In the genomic region with DNA sequence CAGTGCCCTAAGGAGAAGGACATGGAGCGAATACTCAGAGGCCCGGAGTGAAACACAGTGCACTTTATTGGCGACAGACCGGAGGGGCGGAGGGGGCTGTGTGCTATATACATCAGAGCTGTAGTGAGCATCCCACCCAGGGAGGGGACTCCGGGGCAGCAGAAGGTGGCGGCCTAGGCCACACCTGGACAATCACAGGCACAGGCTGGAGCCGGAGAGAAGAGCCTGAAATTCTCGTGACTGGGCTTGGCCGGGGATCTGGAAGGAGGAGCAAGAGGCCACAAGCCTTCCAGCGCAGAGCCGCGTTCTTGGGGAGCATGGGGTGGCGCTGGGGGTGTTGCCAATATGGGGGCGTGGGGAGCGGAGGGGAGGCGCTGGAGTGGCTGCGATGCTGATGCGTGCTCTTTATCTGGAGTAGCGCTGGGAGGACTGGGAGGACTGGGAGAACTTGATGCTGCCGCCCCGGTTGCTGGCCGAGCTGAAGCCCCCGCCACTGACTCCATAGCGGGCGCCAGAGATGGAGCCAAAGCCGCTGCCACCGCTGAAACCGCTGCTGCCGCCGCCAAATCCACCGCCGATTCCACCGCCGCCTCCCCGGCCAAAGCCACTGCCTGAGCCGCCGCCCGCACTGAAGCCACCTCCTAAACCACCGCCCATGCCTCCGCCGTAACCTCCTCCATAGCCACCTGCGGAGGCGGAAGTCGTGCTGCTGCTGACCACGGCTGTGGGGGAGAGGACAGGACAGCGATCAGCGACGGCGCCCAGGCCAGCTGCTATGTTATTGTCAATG, we compare ENCODE assay signal across 1 cellular context.
A peak's percentile ranks its signal among the peaks of the same experiment; 100 is the strongest.
TF ChIP-seq lines count a peak whose summit lies in the region.

No MANE protein-coding gene starts in this region.

TF ChIP-seq in K562, 482 proteins besides CTCF, POLR2A, EP300 and RAD21 (continued from another document and continues in another):
- TF ChIP-seq, protein P1, sequence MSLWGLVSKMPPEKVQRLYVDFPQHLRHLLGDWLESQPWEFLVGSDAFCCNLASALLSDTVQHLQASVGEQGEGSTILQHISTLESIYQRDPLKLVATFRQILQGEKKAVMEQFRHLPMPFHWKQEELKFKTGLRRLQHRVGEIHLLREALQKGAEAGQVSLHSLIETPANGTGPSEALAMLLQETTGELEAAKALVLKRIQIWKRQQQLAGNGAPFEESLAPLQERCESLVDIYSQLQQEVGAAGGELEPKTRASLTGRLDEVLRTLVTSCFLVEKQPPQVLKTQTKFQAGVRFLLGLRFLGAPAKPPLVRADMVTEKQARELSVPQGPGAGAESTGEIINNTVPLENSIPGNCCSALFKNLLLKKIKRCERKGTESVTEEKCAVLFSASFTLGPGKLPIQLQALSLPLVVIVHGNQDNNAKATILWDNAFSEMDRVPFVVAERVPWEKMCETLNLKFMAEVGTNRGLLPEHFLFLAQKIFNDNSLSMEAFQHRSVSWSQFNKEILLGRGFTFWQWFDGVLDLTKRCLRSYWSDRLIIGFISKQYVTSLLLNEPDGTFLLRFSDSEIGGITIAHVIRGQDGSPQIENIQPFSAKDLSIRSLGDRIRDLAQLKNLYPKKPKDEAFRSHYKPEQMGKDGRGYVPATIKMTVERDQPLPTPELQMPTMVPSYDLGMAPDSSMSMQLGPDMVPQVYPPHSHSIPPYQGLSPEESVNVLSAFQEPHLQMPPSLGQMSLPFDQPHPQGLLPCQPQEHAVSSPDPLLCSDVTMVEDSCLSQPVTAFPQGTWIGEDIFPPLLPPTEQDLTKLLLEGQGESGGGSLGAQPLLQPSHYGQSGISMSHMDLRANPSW (CRISPR knock-in tag; IDR thresholded peaks at IDR 0.05), result no peak
- TF ChIP-seq POLR2B (IDR thresholded peaks at IDR 0.05; ENCODE audit: low read depth, partially characterized antibody) (no peak), ZNF584 (CRISPR knock-in tag; IDR thresholded peaks at IDR 0.05; ENCODE audit: low read depth) (no peak), SAFB2 (IDR thresholded peaks at IDR 0.05; ENCODE audit: borderline replicate concordance, low read depth, low read length, severe bottlenecking) (no peak), CTBP1 (IDR thresholded peaks at IDR 0.05; ENCODE audit: borderline replicate concordance) (peak; percentile 84; the same call in 1 of the 2 replicates), HMG20A (CRISPR knock-in tag; conservative IDR thresholded peaks at IDR 0.05) (no peak), TEAD4 (IDR thresholded peaks at IDR 0.05; ENCODE audit: low read length) (peak; percentile 38; the same call in 1 of the 2 replicates), TEAD4 (CRISPR knock-in tag; IDR thresholded peaks at IDR 0.05; ENCODE audit: borderline replicate concordance) (no peak), BRD9 (IDR thresholded peaks at IDR 0.05; ENCODE audit: low read depth, partially characterized antibody) (no peak), XRCC4 (IDR thresholded peaks at IDR 0.05; ENCODE audit: extremely low read depth, insufficient read depth, insufficient read length) (no peak), TAF7 (tag; IDR thresholded peaks at IDR 0.05) (no peak), RCOR1 (IDR thresholded peaks at IDR 0.05; ENCODE audit: borderline replicate concordance in 1 of 2, low read depth in 2 of 2, low read length in 2 of 2) (peak in 1 of 2 experiments; percentile 52; a peak in 1 of 4 replicates), MYC (IDR thresholded peaks at IDR 0.05; ENCODE audit: low read depth, low read length) (peak; percentile 36; the same call in 1 of the 2 replicates), MYC (CRISPR knock-in tag; IDR thresholded peaks at IDR 0.05; ENCODE audit: borderline replicate concordance, low read depth) (no peak), ZNF146 (CRISPR knock-in tag; IDR thresholded peaks at IDR 0.05; ENCODE audit: unreplicated experiment) (no peak), TBP (optimal IDR thresholded peaks at IDR 0.05; ENCODE audit: low read depth, low read length) (no peak), ZNF431 (CRISPR knock-in tag; IDR thresholded peaks at IDR 0.05) (no peak), TAF15 (IDR thresholded peaks at IDR 0.05; ENCODE audit: low read depth, low read length) (no peak), ZNF586 (CRISPR knock-in tag; conservative IDR thresholded peaks at IDR 0.05) (no peak), RUNX1 (IDR thresholded peaks at IDR 0.05; ENCODE audit: low read depth) (0 out of 2 replicates have a peak, but pooled peaks have one; percentile 20), GTF2E2 (tag; IDR thresholded peaks at IDR 0.05) (no peak)
- TF ChIP-seq, protein P2, sequence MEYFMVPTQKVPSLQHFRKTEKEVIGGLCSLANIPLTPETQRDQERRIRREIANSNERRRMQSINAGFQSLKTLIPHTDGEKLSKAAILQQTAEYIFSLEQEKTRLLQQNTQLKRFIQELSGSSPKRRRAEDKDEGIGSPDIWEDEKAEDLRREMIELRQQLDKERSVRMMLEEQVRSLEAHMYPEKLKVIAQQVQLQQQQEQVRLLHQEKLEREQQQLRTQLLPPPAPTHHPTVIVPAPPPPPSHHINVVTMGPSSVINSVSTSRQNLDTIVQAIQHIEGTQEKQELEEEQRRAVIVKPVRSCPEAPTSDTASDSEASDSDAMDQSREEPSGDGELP (CRISPR knock-in tag; IDR thresholded peaks at IDR 0.05; ENCODE audit: borderline replicate concordance), result peak; percentile 91
- TF ChIP-seq, protein P3, sequence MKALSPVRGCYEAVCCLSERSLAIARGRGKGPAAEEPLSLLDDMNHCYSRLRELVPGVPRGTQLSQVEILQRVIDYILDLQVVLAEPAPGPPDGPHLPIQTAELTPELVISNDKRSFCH (CRISPR knock-in tag; IDR thresholded peaks at IDR 0.05), result no peak
- TF ChIP-seq, protein P3 (tag; IDR thresholded peaks at IDR 0.05), result no peak
- TF ChIP-seq, protein P4, sequence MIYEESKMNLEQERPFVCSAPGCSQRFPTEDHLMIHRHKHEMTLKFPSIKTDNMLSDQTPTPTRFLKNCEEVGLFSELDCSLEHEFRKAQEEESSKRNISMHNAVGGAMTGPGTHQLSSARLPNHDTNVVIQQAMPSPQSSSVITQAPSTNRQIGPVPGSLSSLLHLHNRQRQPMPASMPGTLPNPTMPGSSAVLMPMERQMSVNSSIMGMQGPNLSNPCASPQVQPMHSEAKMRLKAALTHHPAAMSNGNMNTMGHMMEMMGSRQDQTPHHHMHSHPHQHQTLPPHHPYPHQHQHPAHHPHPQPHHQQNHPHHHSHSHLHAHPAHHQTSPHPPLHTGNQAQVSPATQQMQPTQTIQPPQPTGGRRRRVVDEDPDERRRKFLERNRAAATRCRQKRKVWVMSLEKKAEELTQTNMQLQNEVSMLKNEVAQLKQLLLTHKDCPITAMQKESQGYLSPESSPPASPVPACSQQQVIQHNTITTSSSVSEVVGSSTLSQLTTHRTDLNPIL (CRISPR knock-in tag; IDR thresholded peaks at IDR 0.05), result no peak
- TF ChIP-seq, protein P5, sequence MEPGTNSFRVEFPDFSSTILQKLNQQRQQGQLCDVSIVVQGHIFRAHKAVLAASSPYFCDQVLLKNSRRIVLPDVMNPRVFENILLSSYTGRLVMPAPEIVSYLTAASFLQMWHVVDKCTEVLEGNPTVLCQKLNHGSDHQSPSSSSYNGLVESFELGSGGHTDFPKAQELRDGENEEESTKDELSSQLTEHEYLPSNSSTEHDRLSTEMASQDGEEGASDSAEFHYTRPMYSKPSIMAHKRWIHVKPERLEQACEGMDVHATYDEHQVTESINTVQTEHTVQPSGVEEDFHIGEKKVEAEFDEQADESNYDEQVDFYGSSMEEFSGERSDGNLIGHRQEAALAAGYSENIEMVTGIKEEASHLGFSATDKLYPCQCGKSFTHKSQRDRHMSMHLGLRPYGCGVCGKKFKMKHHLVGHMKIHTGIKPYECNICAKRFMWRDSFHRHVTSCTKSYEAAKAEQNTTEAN (CRISPR knock-in tag; IDR thresholded peaks at IDR 0.05), result no peak
- TF ChIP-seq, protein P6, sequence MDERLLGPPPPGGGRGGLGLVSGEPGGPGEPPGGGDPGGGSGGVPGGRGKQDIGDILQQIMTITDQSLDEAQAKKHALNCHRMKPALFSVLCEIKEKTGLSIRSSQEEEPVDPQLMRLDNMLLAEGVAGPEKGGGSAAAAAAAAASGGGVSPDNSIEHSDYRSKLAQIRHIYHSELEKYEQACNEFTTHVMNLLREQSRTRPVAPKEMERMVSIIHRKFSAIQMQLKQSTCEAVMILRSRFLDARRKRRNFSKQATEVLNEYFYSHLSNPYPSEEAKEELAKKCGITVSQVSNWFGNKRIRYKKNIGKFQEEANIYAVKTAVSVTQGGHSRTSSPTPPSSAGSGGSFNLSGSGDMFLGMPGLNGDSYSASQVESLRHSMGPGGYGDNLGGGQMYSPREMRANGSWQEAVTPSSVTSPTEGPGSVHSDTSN (CRISPR knock-in tag; IDR thresholded peaks at IDR 0.05; ENCODE audit: low read depth), result no peak
- TF ChIP-seq, protein P6 (tag; conservative IDR thresholded peaks at IDR 0.05; ENCODE audit: low read depth), result no peak
- TF ChIP-seq, protein P7, sequence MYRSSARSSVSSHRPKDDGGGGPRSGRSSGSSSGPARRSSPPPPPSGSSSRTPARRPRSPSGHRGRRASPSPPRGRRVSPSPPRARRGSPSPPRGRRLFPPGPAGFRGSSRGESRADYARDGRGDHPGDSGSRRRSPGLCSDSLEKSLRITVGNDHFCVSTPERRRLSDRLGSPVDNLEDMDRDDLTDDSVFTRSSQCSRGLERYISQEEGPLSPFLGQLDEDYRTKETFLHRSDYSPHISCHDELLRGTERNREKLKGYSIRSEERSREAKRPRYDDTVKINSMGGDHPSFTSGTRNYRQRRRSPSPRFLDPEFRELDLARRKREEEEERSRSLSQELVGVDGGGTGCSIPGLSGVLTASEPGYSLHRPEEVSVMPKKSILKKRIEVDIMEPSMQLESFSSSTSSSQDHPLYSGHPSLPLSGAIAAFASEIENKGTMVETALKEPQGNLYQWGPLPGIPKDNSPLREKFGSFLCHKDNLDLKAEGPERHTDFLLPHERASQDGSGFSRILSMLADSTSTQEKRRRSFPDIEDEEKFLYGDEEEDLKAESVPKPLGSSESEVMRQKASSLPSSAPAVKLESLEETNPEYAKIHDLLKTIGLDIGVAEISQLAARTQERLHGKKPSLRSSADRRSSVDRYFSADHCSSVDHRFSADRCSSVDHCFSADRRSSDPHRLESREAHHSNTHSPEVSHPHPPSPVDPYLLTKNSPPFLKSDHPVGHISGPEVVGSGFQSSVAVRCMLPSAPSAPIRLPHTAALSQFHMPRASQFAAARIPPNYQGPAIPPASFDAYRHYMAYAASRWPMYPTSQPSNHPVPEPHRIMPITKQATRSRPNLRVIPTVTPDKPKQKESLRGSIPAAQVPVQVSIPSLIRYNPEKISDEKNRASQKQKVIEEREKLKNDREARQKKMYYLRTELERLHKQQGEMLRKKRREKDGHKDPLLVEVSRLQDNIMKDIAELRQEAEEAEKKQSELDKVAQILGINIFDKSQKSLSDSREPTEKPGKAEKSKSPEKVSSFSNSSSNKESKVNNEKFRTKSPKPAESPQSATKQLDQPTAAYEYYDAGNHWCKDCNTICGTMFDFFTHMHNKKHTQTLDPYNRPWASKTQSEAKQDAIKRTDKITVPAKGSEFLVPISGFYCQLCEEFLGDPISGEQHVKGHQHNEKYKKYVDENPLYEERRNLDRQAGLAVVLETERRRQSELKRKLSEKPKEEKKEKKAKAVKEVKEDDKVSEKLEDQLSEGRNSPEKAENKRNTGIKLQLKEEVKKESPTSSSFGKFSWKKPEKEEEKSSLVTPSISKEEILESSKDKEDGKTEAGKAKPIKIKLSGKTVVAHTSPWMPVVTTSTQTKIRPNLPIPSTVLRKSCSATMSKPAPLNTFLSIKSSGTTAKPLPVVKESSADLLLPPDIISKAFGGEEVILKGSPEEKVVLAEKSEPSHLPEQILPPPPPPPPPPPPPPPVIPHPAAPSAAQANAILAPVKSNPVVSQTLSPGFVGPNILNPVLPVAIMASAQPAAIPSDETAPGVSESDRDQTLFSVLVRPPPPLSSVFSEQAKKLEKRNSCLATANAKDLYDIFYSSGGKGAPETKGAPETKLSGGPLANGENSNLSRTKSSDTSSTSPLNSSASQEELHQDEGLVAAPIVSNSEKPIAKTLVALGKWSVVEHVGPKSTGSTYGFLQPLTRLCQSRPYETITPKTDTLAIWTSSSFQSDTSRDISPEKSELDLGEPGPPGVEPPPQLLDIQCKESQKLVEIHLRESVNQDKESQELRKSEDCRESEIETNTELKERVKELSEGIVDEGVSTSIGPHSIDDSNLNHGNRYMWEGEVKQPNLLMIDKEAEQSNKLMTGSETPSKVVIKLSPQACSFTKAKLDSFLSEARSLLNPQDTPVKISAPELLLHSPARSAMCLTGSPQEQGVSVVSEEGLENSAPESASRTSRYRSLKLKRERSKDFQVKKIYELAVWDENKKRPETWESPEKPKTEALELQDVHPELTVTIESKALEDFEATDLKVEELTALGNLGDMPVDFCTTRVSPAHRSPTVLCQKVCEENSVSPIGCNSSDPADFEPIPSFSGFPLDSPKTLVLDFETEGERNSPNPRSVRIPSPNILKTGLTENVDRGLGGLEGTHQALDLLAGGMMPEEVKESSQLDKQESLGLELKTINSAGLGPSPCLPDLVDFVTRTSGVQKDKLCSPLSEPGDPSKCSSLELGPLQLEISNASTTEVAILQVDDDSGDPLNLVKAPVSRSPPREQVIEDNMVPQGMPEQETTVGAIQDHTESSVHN (IDR thresholded peaks at IDR 0.05; ENCODE audit: borderline replicate concordance in 1 of 2, low read depth in 1 of 2), result no peak
- TF ChIP-seq, protein P8, sequence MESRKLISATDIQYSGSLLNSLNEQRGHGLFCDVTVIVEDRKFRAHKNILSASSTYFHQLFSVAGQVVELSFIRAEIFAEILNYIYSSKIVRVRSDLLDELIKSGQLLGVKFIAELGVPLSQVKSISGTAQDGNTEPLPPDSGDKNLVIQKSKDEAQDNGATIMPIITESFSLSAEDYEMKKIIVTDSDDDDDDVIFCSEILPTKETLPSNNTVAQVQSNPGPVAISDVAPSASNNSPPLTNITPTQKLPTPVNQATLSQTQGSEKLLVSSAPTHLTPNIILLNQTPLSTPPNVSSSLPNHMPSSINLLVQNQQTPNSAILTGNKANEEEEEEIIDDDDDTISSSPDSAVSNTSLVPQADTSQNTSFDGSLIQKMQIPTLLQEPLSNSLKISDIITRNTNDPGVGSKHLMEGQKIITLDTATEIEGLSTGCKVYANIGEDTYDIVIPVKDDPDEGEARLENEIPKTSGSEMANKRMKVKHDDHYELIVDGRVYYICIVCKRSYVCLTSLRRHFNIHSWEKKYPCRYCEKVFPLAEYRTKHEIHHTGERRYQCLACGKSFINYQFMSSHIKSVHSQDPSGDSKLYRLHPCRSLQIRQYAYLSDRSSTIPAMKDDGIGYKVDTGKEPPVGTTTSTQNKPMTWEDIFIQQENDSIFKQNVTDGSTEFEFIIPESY (CRISPR knock-in tag; IDR thresholded peaks at IDR 0.05), result no peak
- TF ChIP-seq, protein P9, sequence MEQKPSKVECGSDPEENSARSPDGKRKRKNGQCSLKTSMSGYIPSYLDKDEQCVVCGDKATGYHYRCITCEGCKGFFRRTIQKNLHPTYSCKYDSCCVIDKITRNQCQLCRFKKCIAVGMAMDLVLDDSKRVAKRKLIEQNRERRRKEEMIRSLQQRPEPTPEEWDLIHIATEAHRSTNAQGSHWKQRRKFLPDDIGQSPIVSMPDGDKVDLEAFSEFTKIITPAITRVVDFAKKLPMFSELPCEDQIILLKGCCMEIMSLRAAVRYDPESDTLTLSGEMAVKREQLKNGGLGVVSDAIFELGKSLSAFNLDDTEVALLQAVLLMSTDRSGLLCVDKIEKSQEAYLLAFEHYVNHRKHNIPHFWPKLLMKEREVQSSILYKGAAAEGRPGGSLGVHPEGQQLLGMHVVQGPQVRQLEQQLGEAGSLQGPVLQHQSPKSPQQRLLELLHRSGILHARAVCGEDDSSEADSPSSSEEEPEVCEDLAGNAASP (IDR thresholded peaks at IDR 0.05), result no peak
